Comparison of ENCODE assay signal across 1 cellular context in the genomic region with DNA sequence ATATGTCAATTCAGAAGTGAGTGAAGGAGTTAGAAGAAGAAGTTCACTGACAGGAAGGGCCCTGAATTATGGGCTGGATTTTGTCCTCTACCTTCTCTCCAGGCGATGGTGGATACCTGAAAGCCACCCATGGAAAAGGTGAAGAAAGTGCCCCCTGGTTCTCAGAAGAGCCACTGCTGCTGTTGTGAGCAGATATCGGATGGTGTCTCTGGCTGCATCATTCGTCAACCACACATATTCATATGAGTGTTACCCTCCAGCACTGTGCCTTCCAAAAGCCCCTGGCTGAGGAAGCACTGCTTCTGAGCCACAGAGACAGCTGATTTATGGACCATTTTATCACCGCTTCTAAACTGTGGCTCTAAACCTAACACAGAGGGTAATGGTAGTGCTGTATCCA.
TF ChIP-seq lines count a peak whose summit lies in the region.

No MANE protein-coding gene starts in this region.

TF ChIP-seq in IMR-90, 13 proteins besides CTCF, POLR2A, EP300 and RAD21:
- TF ChIP-seq, protein P1, sequence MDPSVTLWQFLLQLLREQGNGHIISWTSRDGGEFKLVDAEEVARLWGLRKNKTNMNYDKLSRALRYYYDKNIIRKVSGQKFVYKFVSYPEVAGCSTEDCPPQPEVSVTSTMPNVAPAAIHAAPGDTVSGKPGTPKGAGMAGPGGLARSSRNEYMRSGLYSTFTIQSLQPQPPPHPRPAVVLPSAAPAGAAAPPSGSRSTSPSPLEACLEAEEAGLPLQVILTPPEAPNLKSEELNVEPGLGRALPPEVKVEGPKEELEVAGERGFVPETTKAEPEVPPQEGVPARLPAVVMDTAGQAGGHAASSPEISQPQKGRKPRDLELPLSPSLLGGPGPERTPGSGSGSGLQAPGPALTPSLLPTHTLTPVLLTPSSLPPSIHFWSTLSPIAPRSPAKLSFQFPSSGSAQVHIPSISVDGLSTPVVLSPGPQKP (IDR thresholded peaks at IDR 0.05; ENCODE audit: borderline replicate concordance, low read depth, low read length) = no peak
- TF ChIP-seq RCOR1 (IDR thresholded peaks at IDR 0.05; ENCODE audit: insufficient replicate concordance, low read length) (no peak), MAFK (IDR thresholded peaks at IDR 0.05; ENCODE audit: low read depth, low read length) (no peak; the same call in 1 of the 2 replicates), FOS (IDR thresholded peaks at IDR 0.05; ENCODE audit: low read depth, low read length) (no peak), MAZ (IDR thresholded peaks at IDR 0.05; ENCODE audit: borderline replicate concordance, low read depth, low read length) (no peak), SMC3 (IDR thresholded peaks at IDR 0.05; ENCODE audit: low read depth, low read length) (no peak), CHD1 (IDR thresholded peaks at IDR 0.05; ENCODE audit: low read depth, low read length) (0 out of 2 replicates have a peak, but pooled peaks have one; percentile 53), MXI1 (IDR thresholded peaks at IDR 0.05; ENCODE audit: borderline replicate concordance, low read depth, low read length) (no peak)
TF ChIP-seq in IMR-90: peak in this region for 1.
